Comparison of ENCODE assay signal across 17 cellular contexts in the genomic region with DNA sequence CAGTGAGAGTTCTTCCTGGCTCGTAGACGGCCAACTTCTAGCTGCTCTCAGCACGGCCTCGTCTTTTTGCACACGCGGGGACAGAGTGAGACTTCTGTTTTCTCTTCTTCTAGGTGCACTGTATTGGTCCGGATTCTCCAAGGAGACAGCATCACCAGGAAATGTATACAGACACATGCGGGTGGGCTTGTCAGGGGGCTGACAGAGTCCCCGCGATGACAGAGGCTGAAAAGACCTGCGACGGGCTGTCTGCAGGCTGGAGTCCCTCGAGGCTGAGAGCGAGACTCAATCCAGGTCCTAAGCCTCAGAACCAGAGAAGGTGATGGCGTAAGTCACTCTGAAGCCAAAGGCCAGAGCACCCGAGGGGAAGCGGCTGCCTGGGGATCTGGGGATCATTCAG.
DNase-seq lines count a peak whose midpoint lies in the region; ATAC-seq, FAIRE-seq and TF ChIP-seq lines count a peak whose summit lies in the region.
"Had no signal": no experiment of that assay in that cellular context is flagged by ENCODE, and none has a peak within 500 bp of the region (broad histone marks: within the 10 kb centered on the region; RNA-seq: fewer than 3 reads in every experiment).

No MANE protein-coding gene starts in this region.

- H3K9me3 ChIP-seq in left ventricle myocardium inferior (replicated peaks) (peaks cover 6% of the 10 kb centered on the region), kidney (ENCODE audit: control insufficient read depth in 1 of 2, low read length in 2 of 2) (no peaks in the 10 kb centered on the region), mucosa of descending colon (no peaks in the 10 kb centered on the region)
- H3K9me3 ChIP-seq: HAP-1 had no signal

- intact Hi-C loops in cardiac septum (cut with DNase I) (no loop called here), left ventricle myocardium inferior (cut with micrococcal nuclease) (no loop called here), kidney (cut with DNase I) (no loop called here), posterior vena cava (cut with DNase I) (no loop called here), mucosa of descending colon (cut with DNase I, micrococcal nuclease) (no loop called here)

- H3K4me3 ChIP-seq in left ventricle myocardium inferior: no peak overlapping the region
- H3K4me3 ChIP-seq in kidney (ENCODE audit: low read length in 2 of 2): no peak overlapping the region
- no peak overlapping the region for H3K4me3 ChIP-seq in mucosa of descending colon
- H3K4me3 ChIP-seq: BLaER1 treated with 17β-estradiol and CSF1 and Interleukin-3, amounts not matched to agents 10 nM and 100 nM; GM23248; HAP-1 had no signal

- no peak for FAIRE-seq in kidney (lab: Jason Lieb, UNC)
- FAIRE-seq: D721Med, G401.6, GM12891, HepG2 had no signal

- ATAC-seq in mucosa of descending colon: no peak
- ATAC-seq: HepG2 had no signal

- no peak overlapping the region for H3K27ac ChIP-seq in left ventricle myocardium inferior (replicated peaks)
- no peak overlapping the region for H3K27ac ChIP-seq in kidney (ENCODE audit: low read depth in 2 of 2, low read length in 2 of 2)
- H3K27ac ChIP-seq: BLaER1 treated with 17β-estradiol and CSF1 and Interleukin-3, amounts not matched to agents 10 nM and 100 nM; GM23248 had no signal

- DNase-seq in cardiac septum (ENCODE audit: low spot score) (peak; percentile 29), left ventricle myocardium inferior (no peak), kidney (peak; percentile 35), posterior vena cava (ENCODE audit: low spot score) (peak; percentile 68), NOMO-1 treated with DMSO at 0.1 percent for 48 hours (lab: John Stamatoyannopoulos, UW; ENCODE audit: unreplicated experiment) (no peak), mucosa of descending colon (no peak), NCI-H2029 treated with DMSO at 0.1 percent for 48 hours (lab: John Stamatoyannopoulos, UW) (no peak)
- DNase-seq: 8988T; CD8-positive, alpha-beta memory T cell; COR-L47; GM23248 had no signal

- TF ChIP-seq CTCF in left ventricle myocardium inferior (IDR thresholded peaks at IDR 0.05; ENCODE audit: borderline replicate concordance): no peak
- TF ChIP-seq CTCF in kidney (IDR thresholded peaks at IDR 0.05; ENCODE audit: borderline replicate concordance, extremely low read depth, insufficient read depth): no peak
- no peak for TF ChIP-seq CTCF in mucosa of descending colon (IDR thresholded peaks at IDR 0.05)

- H3K4me1 ChIP-seq in left ventricle myocardium inferior (no peaks in the 10 kb centered on the region), kidney (ENCODE audit: control insufficient read depth in 1 of 2, insufficient read depth in 1 of 2, low read depth in 1 of 2, low read length in 2 of 2) (no peaks in the 10 kb centered on the region), mucosa of descending colon (ENCODE audit: low read depth) (no peaks in the 10 kb centered on the region)
- H3K4me1 ChIP-seq: BLaER1 treated with 17β-estradiol and CSF1 and Interleukin-3, amounts not matched to agents 10 nM and 100 nM; HAP-1 had no signal

- H3K9ac ChIP-seq in kidney (ENCODE audit: low read length in 2 of 2): no peak overlapping the region
- H3K9ac ChIP-seq: BLaER1 treated with 17β-estradiol and CSF1 and Interleukin-3, amounts not matched to agents 10 nM and 100 nM; GM23248 had no signal

- no peaks in the 10 kb centered on the region for H3K36me3 ChIP-seq in left ventricle myocardium inferior
- H3K36me3 ChIP-seq in kidney (ENCODE audit: control insufficient read depth in 1 of 2, insufficient read depth in 2 of 2, low read length in 2 of 2): no peaks in the 10 kb centered on the region
- no peaks in the 10 kb centered on the region for H3K36me3 ChIP-seq in mucosa of descending colon (ENCODE audit: low read depth)
- H3K36me3 ChIP-seq: BLaER1 treated with 17β-estradiol and CSF1 and Interleukin-3, amounts not matched to agents 10 nM and 100 nM; HAP-1 had no signal

- peaks cover 49% of the 10 kb centered on the region for H3K27me3 ChIP-seq in left ventricle myocardium inferior (ENCODE audit: low read depth)
- H3K27me3 ChIP-seq: BLaER1 treated with 17β-estradiol and CSF1 and Interleukin-3, amounts not matched to agents 10 nM and 100 nM had no signal

Comparison
In these comparisons a context has a peak if more than half of its experiments do, and no peak if none do; other contexts are left out.
1. DNase-seq: peak in cardiac septum (single experiment), kidney (single experiment) and posterior vena cava (single experiment); none in left ventricle myocardium inferior (single experiment), NOMO-1 treated with DMSO at 0.1 percent for 48 hours (single experiment), mucosa of descending colon (0 of 3) and NCI-H2029 treated with DMSO at 0.1 percent for 48 hours (single experiment).